13 cellular contexts compared by ENCODE assay signal in the genomic region with DNA sequence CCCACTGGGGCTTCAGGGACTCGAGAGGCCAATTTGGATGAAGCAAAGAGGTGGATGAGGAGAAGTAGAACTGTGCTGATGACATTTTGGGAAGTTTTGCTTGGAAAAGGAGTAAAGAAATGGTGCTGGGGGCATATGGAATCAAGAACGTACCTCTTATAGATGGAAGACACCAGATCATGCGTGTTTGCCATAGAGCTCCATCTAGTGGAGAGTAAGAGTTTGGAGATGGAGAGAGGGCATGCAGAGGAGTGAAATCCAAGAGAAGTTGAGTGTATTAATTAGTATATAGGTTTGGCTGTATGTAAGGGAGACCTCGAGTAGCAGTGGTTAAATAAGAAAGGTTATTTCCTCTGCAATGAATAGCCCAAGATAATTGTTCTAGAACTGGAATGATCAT. TPM values are rescaled to one million over a fixed set of nuclear protein-coding genes. Genes with fewer than 3 reads are reported as not detected.
DNase-seq lines count a peak whose midpoint lies in the region; ATAC-seq and TF ChIP-seq lines count a peak whose summit lies in the region.
"Had no signal": no experiment of that assay in that cellular context is flagged by ENCODE, and none has a peak within 500 bp of the region (broad histone marks: within the 10 kb centered on the region; RNA-seq: fewer than 3 reads in every experiment).

No MANE protein-coding gene starts in this region.

- H3K27me3 Mint-ChIP-seq in activated CD4-positive, alpha-beta memory T cell treated with anti-CD3 and anti-CD28 coated beads, Interleukin-2, amount 10 ng/mL, durations not matched to agents 7 days and 5 days: no peaks in the 10 kb centered on the region
- H3K27me3 Mint-ChIP-seq: stimulated activated naive CD8-positive, alpha-beta T cell treated with anti-CD3 and anti-CD28 coated beads, Interleukin-15, amount 100 ng/mL, for 72 hours had no signal

- no peak overlapping the region for H3K27ac ChIP-seq in foreskin keratinocyte
- H3K27ac ChIP-seq: cardiac muscle cell had no signal

- ATAC-seq in foreskin keratinocyte (peak; percentile 26), HG03442 (IDR thresholded peaks at IDR 0.05; ENCODE audit: unreplicated experiment) (no peak)
- ATAC-seq: left colon; stimulated activated naive CD8-positive, alpha-beta T cell treated with anti-CD3 and anti-CD28 coated beads, Interleukin-15, amount 100 ng/mL, for 72 hours had no signal

- no peaks in the 10 kb centered on the region for H3K4me1 ChIP-seq in foreskin keratinocyte

- CTCF ChIA-PET in activated CD4-positive, alpha-beta memory T cell treated with anti-CD3 and anti-CD28 coated beads, Interleukin-2, amount 10 ng/mL, durations not matched to agents 7 days and 5 days (lab: Charles Lee): interaction anchor here (1.9 kb wide), 1 partner anchor 421 kb away, joined by 6 read pairs; no protein-coding TSS in a partner anchor

- no peak overlapping the region for H3K27ac Mint-ChIP-seq in activated CD4-positive, alpha-beta memory T cell treated with anti-CD3 and anti-CD28 coated beads, Interleukin-2, amount 10 ng/mL, durations not matched to agents 7 days and 5 days
- H3K27ac Mint-ChIP-seq: stimulated activated naive CD8-positive, alpha-beta T cell treated with anti-CD3 and anti-CD28 coated beads, Interleukin-15, amount 100 ng/mL, for 72 hours had no signal

- no peaks in the 10 kb centered on the region for H3K36me3 Mint-ChIP-seq in activated CD4-positive, alpha-beta memory T cell treated with anti-CD3 and anti-CD28 coated beads, Interleukin-2, amount 10 ng/mL, durations not matched to agents 7 days and 5 days (ENCODE audit: low read depth)

- no peaks in the 10 kb centered on the region for H3K4me1 Mint-ChIP-seq in activated CD4-positive, alpha-beta memory T cell treated with anti-CD3 and anti-CD28 coated beads, Interleukin-2, amount 10 ng/mL, durations not matched to agents 7 days and 5 days
- H3K4me1 Mint-ChIP-seq: stimulated activated naive CD8-positive, alpha-beta T cell treated with anti-CD3 and anti-CD28 coated beads, Interleukin-15, amount 100 ng/mL, for 72 hours had no signal

- no peak overlapping the region for H3K4me3 ChIP-seq in retinal pigment epithelial cell (ENCODE audit: low read length)
- H3K4me3 ChIP-seq: cardiac muscle cell had no signal

- peak; percentile 59 for TF ChIP-seq CTCF in foreskin keratinocyte (conservative IDR thresholded peaks at IDR 0.05)
- TF ChIP-seq CTCF in retinal pigment epithelial cell (conservative IDR thresholded peaks at IDR 0.05; ENCODE audit: low read depth, low read length): peak; percentile 3

- POLR2A ChIA-PET in activated CD4-positive, alpha-beta memory T cell treated with anti-CD3 and anti-CD28 coated beads, Interleukin-2, amount 10 ng/mL, durations not matched to agents 7 days and 5 days (lab: Charles Lee): no interaction called here

- H3K27me3 ChIP-seq in foreskin keratinocyte: no peaks in the 10 kb centered on the region
- H3K27me3 ChIP-seq: cardiac muscle cell had no signal

- DNase-seq in NCI-H2107 treated with DMSO at 0.1 percent for 48 hours (lab: John Stamatoyannopoulos, UW; ENCODE audit: unreplicated experiment): peak; percentile 0
- no peak for DNase-seq in NCI-H2107 (lab: John Stamatoyannopoulos, UW)
- peak; percentile 17 for DNase-seq in OCI-M1 (lab: John Stamatoyannopoulos, UW)
- DNase-seq in foreskin keratinocyte: no peak
- DNase-seq in retinal pigment epithelial cell (ENCODE audit: low read depth): no peak
- no peak for DNase-seq in activated CD4-positive, alpha-beta memory T cell treated with anti-CD3 and anti-CD28 coated beads, Interleukin-2, amount 10 ng/mL, durations not matched to agents 7 days and 5 days
- no peak for DNase-seq in NK-92 treated with Interleukin-12 subunit alpha and Interleukin-12 subunit beta, amount 100 ng/mL, for 24 hours (lab: John Stamatoyannopoulos, UW)
- DNase-seq: activated CD4-positive, CD25-positive, alpha-beta regulatory T cell; left colon; stimulated activated CD4-positive, alpha-beta T cell treated with anti-CD3 and anti-CD28 coated beads, Interleukin-2, amount 100 ng/mL, for 24 hours; stimulated activated naive CD8-positive, alpha-beta T cell treated with anti-CD3 and anti-CD28 coated beads, Interleukin-15, amount 100 ng/mL, for 72 hours had no signal

- H3K4me3 Mint-ChIP-seq in activated CD4-positive, alpha-beta memory T cell treated with anti-CD3 and anti-CD28 coated beads, Interleukin-2, amount 10 ng/mL, durations not matched to agents 7 days and 5 days: no peak overlapping the region
- H3K4me3 Mint-ChIP-seq: stimulated activated naive CD8-positive, alpha-beta T cell treated with anti-CD3 and anti-CD28 coated beads, Interleukin-15, amount 100 ng/mL, for 72 hours had no signal

- peaks cover 15% of the 10 kb centered on the region for H3K9me3 Mint-ChIP-seq in activated CD4-positive, alpha-beta memory T cell treated with anti-CD3 and anti-CD28 coated beads, Interleukin-2, amount 10 ng/mL, durations not matched to agents 7 days and 5 days
- H3K9me3 Mint-ChIP-seq: stimulated activated naive CD8-positive, alpha-beta T cell treated with anti-CD3 and anti-CD28 coated beads, Interleukin-15, amount 100 ng/mL, for 72 hours had no signal

RNA-seq across cellular contexts. Expression of a gene that starts 56.0 kb away (rescaled TPM):
- total RNA-seq in foreskin keratinocyte: 0.95 TPM in 2 replicates
- polyA plus RNA-seq in foreskin keratinocyte: 0.87 and 1.1 TPM in 2 replicates
- total RNA-seq in activated CD4-positive, alpha-beta memory T cell treated with anti-CD3 and anti-CD28 coated beads, Interleukin-2, amount 10 ng/mL, durations not matched to agents 7 days and 5 days: not detected

Comparison
In these comparisons a context has a peak if more than half of its experiments do, and no peak if none do; other contexts are left out.
1. DNase-seq: peak in NCI-H2107 treated with DMSO at 0.1 percent for 48 hours (single experiment) and OCI-M1 (single experiment); none in NCI-H2107 (single experiment), foreskin keratinocyte (0 of 2), retinal pigment epithelial cell (single experiment), activated CD4-positive, alpha-beta memory T cell treated with anti-CD3 and anti-CD28 coated beads, Interleukin-2, amount 10 ng/mL, durations not matched to agents 7 days and 5 days (single experiment) and NK-92 treated with Interleukin-12 subunit alpha and Interleukin-12 subunit beta, amount 100 ng/mL, for 24 hours (single experiment).